In the genomic region with DNA sequence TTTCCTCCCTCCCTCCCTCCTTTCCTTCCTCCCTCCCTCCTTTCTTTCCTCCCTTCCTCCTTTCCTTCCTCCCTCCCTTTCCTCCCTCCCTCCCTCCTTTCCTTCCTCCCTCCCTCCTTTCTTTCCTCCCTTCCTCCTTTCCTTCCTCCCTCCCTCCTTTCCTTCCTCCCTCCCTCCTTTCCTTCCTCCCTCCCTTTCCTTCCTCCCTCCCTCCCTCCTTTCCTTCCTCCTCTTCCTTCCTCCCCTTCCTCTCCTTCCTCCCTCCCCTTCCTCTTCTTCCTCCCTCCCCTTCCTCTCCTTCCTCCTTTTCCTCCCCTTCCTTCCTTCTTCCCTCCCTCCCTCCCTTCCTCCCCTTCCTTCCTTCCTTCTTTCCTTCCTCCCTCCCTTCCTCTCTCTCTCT, we compare ENCODE assay signal across 1 cellular context.
DNase-seq lines count a peak whose midpoint lies in the region; ATAC-seq, FAIRE-seq and TF ChIP-seq lines count a peak whose summit lies in the region.
"Not testable (repeated sequence)": the region's sequence is repeated elsewhere in the genome, so short reads cannot be mapped to it uniquely, and the experiment has no call there.

No MANE protein-coding gene starts in this region.

- in situ Hi-C loops in HepG2 (cut with HindIII; ENCODE audit: extremely low pct_ligation_motif_present, low pct_unique_long_range_greater_than_20kb): not testable (repeated sequence)

- not testable (repeated sequence) for H3K27me3 ChIP-seq in HepG2 (ENCODE audit: control insufficient read depth in 1 of 2, insufficient read depth in 2 of 2, low read length in 2 of 2)

- not testable (repeated sequence) for H3K9ac ChIP-seq in HepG2 (ENCODE audit: insufficient read depth, low read depth, low read length)

- intact Hi-C loops in HepG2 (cut with micrococcal nuclease; ENCODE audit: unreplicated experiment): not testable (repeated sequence)

- not testable (repeated sequence) for TF ChIP-seq EP300 in HepG2 (IDR thresholded peaks at IDR 0.05; ENCODE audit: low read depth in 2 of 2, low read length in 2 of 2); HepG2 (CRISPR knock-in tag; IDR thresholded peaks at IDR 0.05; ENCODE audit: borderline replicate concordance)

- TF ChIP-seq POLR2A in HepG2 (IDR thresholded peaks at IDR 0.05; ENCODE audit: insufficient read depth in 1 of 2, low read depth in 2 of 2, low read length in 2 of 2): not testable (repeated sequence)

- not testable (repeated sequence) for H3K27ac ChIP-seq in HepG2 (ENCODE audit: extremely low read length, insufficient read depth, low read length)

- not testable (repeated sequence) for H3K4me2 ChIP-seq in HepG2 (ENCODE audit: low read depth, low read length)

- H3K4me1 ChIP-seq in HepG2 (ENCODE audit: insufficient read depth, low read length): not testable (repeated sequence)

- not testable (repeated sequence) for ATAC-seq in HepG2

- DNase-seq in HepG2 (ENCODE audit: low spot score): not testable (repeated sequence)

- CTCF ChIA-PET in HepG2 (lab: Yijun Ruan, JAX; ENCODE audit: low intra/inter-chr PET ratio, low total read pairs): not testable (repeated sequence)

- H3K36me3 ChIP-seq in HepG2 (replicated peaks in 1 of 2; ENCODE audit: control insufficient read depth in 1 of 2, insufficient read depth in 2 of 2, low read length in 2 of 2): not testable (repeated sequence)

- H3K79me2 ChIP-seq in HepG2 (ENCODE audit: insufficient read depth, low read length): not testable (repeated sequence)

- H3K9me3 ChIP-seq in HepG2 (ENCODE audit: low read length): peaks cover 60% of the 10 kb centered on the region

- not testable (repeated sequence) for H2AFZ ChIP-seq in HepG2 (ENCODE audit: low read length)

- TF ChIP-seq CTCF in HepG2 (CRISPR knock-in tag; IDR thresholded peaks at IDR 0.05): not testable (repeated sequence)

- H3K4me3 ChIP-seq in HepG2 (replicated peaks in 1 of 3; ENCODE audit: insufficient read depth in 1 of 3, low read depth in 2 of 3, low read length in 3 of 3): not testable (repeated sequence)

- not testable (repeated sequence) for TF ChIP-seq RAD21 in HepG2 (CRISPR knock-in tag; IDR thresholded peaks at IDR 0.05)

- POLR2A ChIA-PET in HepG2 (lab: Yijun Ruan, JAX): not testable (repeated sequence)

- FAIRE-seq in HepG2 (lab: Jason Lieb, UNC): not testable (repeated sequence)

- not testable (repeated sequence) for BruUV-seq in HepG2 (replicated peaks; lab: Mats Ljungman, UMichigan)

- H4K20me1 ChIP-seq in HepG2 (ENCODE audit: insufficient read depth, low read length): not testable (repeated sequence)

TF ChIP-seq in HepG2, 621 proteins besides CTCF, POLR2A, EP300 and RAD21:
- 0 out of 2 replicates have a peak, but pooled peaks have one; percentile 78 for TF ChIP-seq PCBP1 (IDR thresholded peaks at IDR 0.05; ENCODE audit: borderline replicate concordance, low read depth, low read length)
- peak; percentile 38 for TF ChIP-seq HNRNPK (IDR thresholded peaks at IDR 0.05; ENCODE audit: low read depth, low read length, poor library complexity, severe bottlenecking)
- TF ChIP-seq PCBP2 (optimal IDR thresholded peaks at IDR 0.05; ENCODE audit: low read depth, low read length, poor library complexity, severe bottlenecking): peak; percentile 92
